In genomic region chr17:49739662-49740271, GRCh38 we compare ENCODE assay signal across 8 cellular contexts. TPM values are rescaled to one million over a fixed set of nuclear protein-coding genes. Genes with fewer than 3 reads are reported as not detected.
A peak's percentile ranks its signal among the peaks of the same experiment; 100 is the strongest.
DNase-seq lines count a peak whose midpoint lies in the region; ATAC-seq and TF ChIP-seq lines count a peak whose summit lies in the region.

No MANE protein-coding gene starts in this region.

- POLR2A ChIA-PET in GM10248 (lab: Yijun Ruan, JAX) = no interaction called here

- H3K79me2 ChIP-seq in OCI-LY3 (ENCODE audit: low read length) = no peaks in the 10 kb centered on the region

- H3K36me3 ChIP-seq in OCI-LY3 (replicated peaks; ENCODE audit: low read depth, low read length) (no peaks in the 10 kb centered on the region), heart left ventricle (no peaks in the 10 kb centered on the region)

- no peaks in the 10 kb centered on the region for H3K27me3 ChIP-seq in OCI-LY3 (ENCODE audit: low read depth, low read length)
- no peaks in the 10 kb centered on the region for H3K27me3 ChIP-seq in heart left ventricle

- H3K4me3 ChIP-seq in OCI-LY3 (ENCODE audit: low read length) (no peak overlapping the region), heart left ventricle (peak overlapping the region in 1 of 12 donors; percentile 49)

- H2AFZ ChIP-seq in OCI-LY3 (ENCODE audit: low read depth, low read length) = no peak overlapping the region

- peaks cover 1% of the 10 kb centered on the region for H3K27me3 Mint-ChIP-seq in endothelial cell (ENCODE audit: unreplicated experiment)

- TF ChIP-seq CTCF in GM10248 (IDR thresholded peaks at IDR 0.05; ENCODE audit: control extremely low read depth, extremely low read depth, low read depth, missing control alignments) (no peak), OCI-LY3 (IDR thresholded peaks at IDR 0.05; ENCODE audit: low read depth, low read length) (no peak), heart left ventricle (IDR thresholded peaks at IDR 0.05) (no peak), endothelial cell (IDR thresholded peaks at IDR 0.05; ENCODE audit: unreplicated experiment) (no peak)

- DNase-seq in GM10248 (ENCODE audit: extremely low spot score) (peak; percentile 63), heart left ventricle (peak; percentile 71 to 92 (median 86)), NCI-H1930 (lab: John Stamatoyannopoulos, UW) (no peak), endothelial cell (ENCODE audit: low spot score) (no peak)
- peak; percentile 81 to 85 for DNase-seq in activated T-cell treated with anti-CD3 and anti-CD28 coated beads, Interleukin-2, amount 50 U/mL, for 48 hours
- DNase-seq in stimulated activated CD4-positive, alpha-beta T cell treated with anti-CD3 and anti-CD28 coated beads, Interleukin-1b, Interleukin-23, amount 100 ng/mL, for 48 hours = peak; percentile 81

- H3K36me3 Mint-ChIP-seq in endothelial cell (ENCODE audit: low read depth, unreplicated experiment) = no peaks in the 10 kb centered on the region

- H3K27ac ChIP-seq in OCI-LY3 (ENCODE audit: low read length) (no peak overlapping the region), heart left ventricle (peak overlapping the region in 11 of 12 donors; percentile 34 to 91 (median 65))

- peaks cover 2% of the 10 kb centered on the region for H3K4me1 Mint-ChIP-seq in endothelial cell (ENCODE audit: unreplicated experiment)

- peaks cover 10% of the 10 kb centered on the region; the same call in 1 of the 2 replicates for H4K20me1 ChIP-seq in OCI-LY3 (ENCODE audit: insufficient read depth, low read length)

- TF ChIP-seq POLR2A in heart left ventricle (IDR thresholded peaks at IDR 0.05) = no peak

- H3K4me1 ChIP-seq in OCI-LY3 (ENCODE audit: low read length) (peaks cover 39% of the 10 kb centered on the region), heart left ventricle (peaks cover 0 to 84% (median 57%) of the 10 kb centered on the region in 12 donors)

- peak overlapping the region; percentile 33; the same call in 1 of the 2 replicates for H3K4me2 ChIP-seq in OCI-LY3 (ENCODE audit: low read length)

- intact Hi-C loops in heart left ventricle (cut with DNase I) = no loop called here

- no peaks in the 10 kb centered on the region for H3K9me3 Mint-ChIP-seq in endothelial cell (ENCODE audit: unreplicated experiment)

- no peak overlapping the region for H3K9ac ChIP-seq in OCI-LY3 (ENCODE audit: low read length)

- peak; percentile 50 for ATAC-seq in HG03432 (IDR thresholded peaks at IDR 0.05; ENCODE audit: unreplicated experiment)
- peak; percentile 60 to 86 (median 84) for ATAC-seq in heart left ventricle

- 17 to 31% (median 20%) methylated on average over 6 of the region's 6 CpGs for WGBS in heart left ventricle, 4 donors

- CTCF ChIA-PET in GM10248 (lab: Yijun Ruan, JAX) = interaction anchor here (1.4 to 4.8 kb wide), 3 partner anchors 31 to 172 kb away, joined by 3 to 27 read pairs (median 5); partner anchors contain the start of gene SLC35B1

- H3K4me3 Mint-ChIP-seq in endothelial cell (ENCODE audit: unreplicated experiment) = no peak overlapping the region

- peaks cover 6% of the 10 kb centered on the region; the same call in 1 of the 2 replicates for H3K9me3 ChIP-seq in OCI-LY3 (ENCODE audit: insufficient read depth, low read length)
- no peaks in the 10 kb centered on the region for H3K9me3 ChIP-seq in heart left ventricle

- no peak overlapping the region for H3K27ac Mint-ChIP-seq in endothelial cell (ENCODE audit: unreplicated experiment)

RNA-seq across cellular contexts. Expression of gene FAM117A, which starts 24.2 kb away (rescaled TPM):
- total RNA-seq in heart left ventricle = 10 to 100 TPM in 6 of 9 donors, 1 to 10 TPM in 3; 5.9 to 18.5 (median 14.9) TPM
- polyA plus RNA-seq in heart left ventricle = 1 to 10 TPM; 5.2 to 7.1 TPM
- 9.2 TPM for total RNA-seq in endothelial cell (ENCODE audit: unreplicated experiment)

RNA-seq across cellular contexts. Expression of gene SLC35B1, which starts 32.0 kb away (rescaled TPM):
- total RNA-seq in heart left ventricle (10 to 100 TPM; 61.0 to 93.4 (median 66.2) TPM), endothelial cell (ENCODE audit: unreplicated experiment) (84.3 TPM)
- 100 to 1,000 TPM in 1 of 2 donors, 10 to 100 TPM in 1; 50.3 to 137 TPM for polyA plus RNA-seq in heart left ventricle

RNA-seq across cellular contexts. Expression of gene KAT7, which starts 48.7 kb away (rescaled TPM):
- total RNA-seq in heart left ventricle = 10 to 100 TPM; 34.3 to 80.9 (median 56.0) TPM
- 10 to 100 TPM; 10.1 to 27.3 TPM for polyA plus RNA-seq in heart left ventricle
- 307 TPM for total RNA-seq in endothelial cell (ENCODE audit: unreplicated experiment)

Comparison
In these comparisons a context has a peak if more than half of its experiments do, and no peak if none do; other contexts are left out.
1. DNase-seq: peak in GM10248 (single experiment), activated T-cell treated with anti-CD3 and anti-CD28 coated beads, Interleukin-2, amount 50 U/mL, for 48 hours (2 of 2), heart left ventricle (5 of 5) and stimulated activated CD4-positive, alpha-beta T cell treated with anti-CD3 and anti-CD28 coated beads, Interleukin-1b, Interleukin-23, amount 100 ng/mL, for 48 hours (single experiment); none in NCI-H1930 (0 of 2) and endothelial cell (single experiment).